Comparison of ENCODE assay signal across 8 cellular contexts in the genomic region with DNA sequence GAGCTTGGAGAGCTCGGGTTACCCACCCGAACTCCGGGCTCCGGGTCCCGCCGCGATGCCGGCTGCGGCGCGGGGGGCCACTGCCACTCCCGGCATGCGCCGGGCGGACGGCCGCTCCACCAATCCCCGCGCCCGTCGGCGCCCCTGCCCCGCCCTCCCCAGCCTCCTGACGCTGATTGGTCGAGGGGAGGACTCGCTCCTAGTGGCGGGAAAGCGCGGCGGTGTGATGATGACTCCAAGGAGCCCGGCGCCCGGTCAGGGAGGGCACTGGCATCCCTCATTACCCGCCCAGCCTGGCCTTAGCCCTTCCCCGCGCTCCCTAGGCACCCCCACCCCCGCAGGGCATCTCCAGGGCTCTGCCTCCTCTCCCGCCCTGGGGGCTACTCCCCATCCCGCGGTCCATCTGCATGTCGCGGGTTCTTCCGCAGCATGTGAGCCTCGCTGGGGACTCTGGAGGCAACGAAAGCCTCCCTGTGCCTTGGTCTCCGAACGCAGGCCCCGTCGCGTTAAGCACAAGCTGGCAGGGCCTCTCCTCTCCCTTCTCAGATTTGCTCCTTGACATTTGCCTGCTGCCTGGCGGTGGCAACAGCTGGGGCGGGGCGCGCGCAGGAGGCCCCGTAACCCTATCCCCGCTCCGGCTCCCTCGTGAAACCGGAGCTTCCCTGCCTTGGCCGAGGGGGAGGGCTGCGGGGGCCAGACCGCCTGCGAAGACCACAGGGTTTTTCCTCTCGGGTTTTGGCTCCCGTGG. TPM values are rescaled to one million over a fixed set of nuclear protein-coding genes. Genes with fewer than 3 reads are reported as not detected.
DNase-seq lines count a peak whose midpoint lies in the region; ATAC-seq and TF ChIP-seq lines count a peak whose summit lies in the region.

No MANE protein-coding gene starts in this region.

- in situ Hi-C loops in Panc1 (cut with HindIII; ENCODE audit: low pct_unique_long_range_greater_than_20kb, low sequenced_read_pairs), result no loop called here

- H3K4me2 ChIP-seq in Karpas-422 (ENCODE audit: low read depth, low read length, poor library complexity, severe bottlenecking), result peak overlapping the region; percentile 97
- H3K4me2 ChIP-seq in fibroblast of lung (ENCODE audit: extremely low read depth, insufficient read depth, low read length), result peak overlapping the region; percentile 82

- H3K27me3 ChIP-seq in Karpas-422 (ENCODE audit: low read length), result no peaks in the 10 kb centered on the region
- no peaks in the 10 kb centered on the region for H3K27me3 ChIP-seq in Panc1 (ENCODE audit: control insufficient read depth, insufficient read depth, low read length)
- no peaks in the 10 kb centered on the region for H3K27me3 ChIP-seq in fibroblast of lung (ENCODE audit: control insufficient read depth, insufficient read depth, low read length)

- TF ChIP-seq CTCF in Panc1 (IDR thresholded peaks at IDR 0.05) (no peak), fibroblast of lung (conservative IDR thresholded peaks at IDR 0.05 in 1 of 2, IDR thresholded peaks at IDR 0.05 in 1 of 2; ENCODE audit: low read depth in 1 of 2, low read length in 2 of 2) (no peak)

- CTCF ChIA-PET in Panc1 (lab: Charles Lee), result interaction anchor here (0.8 kb wide), 1 partner anchor 65 kb away, joined by 7 read pairs; no protein-coding TSS in a partner anchor

- no peaks in the 10 kb centered on the region for H3K9me2 ChIP-seq in Karpas-422 (replicated peaks; ENCODE audit: insufficient read depth, low read length)

- POLR2A ChIA-PET in Panc1 (lab: Charles Lee), result no interaction called here
- POLR2A ChIA-PET in naive thymus-derived CD8-positive, alpha-beta T cell (lab: Charles Lee), result interaction anchor here (0.5 to 2.5 kb wide), 7 partner anchors 9 to 257 kb away, joined by 3 to 22 read pairs (median 7); a partner anchor contains a TSS

- BruUV-seq in Panc1 (replicated peaks; lab: Mats Ljungman, UMichigan), result no TSS peak

- peaks cover 29% of the 10 kb centered on the region for H3K4me1 Mint-ChIP-seq in activated T-cell treated with anti-CD3 and anti-CD28 coated beads, Interleukin-2, amount 50 U/mL, for 72 hours (ENCODE audit: low read depth)
- H3K4me1 Mint-ChIP-seq in naive thymus-derived CD8-positive, alpha-beta T cell, result peaks cover 7 to 18% (median 15%) of the 10 kb centered on the region in 4 donors

- H3K36me3 ChIP-seq in Karpas-422 (ENCODE audit: insufficient read depth, low read length), result no peaks in the 10 kb centered on the region
- H3K36me3 ChIP-seq in Panc1 (ENCODE audit: control insufficient read depth, insufficient read depth, low read length), result no peaks in the 10 kb centered on the region; the same call in 1 of the 2 replicates
- H3K36me3 ChIP-seq in fibroblast of lung (ENCODE audit: control insufficient read depth, insufficient read depth, low read length), result no peaks in the 10 kb centered on the region

- H3K9me3 Mint-ChIP-seq in activated T-cell treated with anti-CD3 and anti-CD28 coated beads, Interleukin-2, amount 50 U/mL, for 72 hours, result no peaks in the 10 kb centered on the region
- H3K9me3 Mint-ChIP-seq in naive thymus-derived CD8-positive, alpha-beta T cell, result no peaks in the 10 kb centered on the region

- H4K20me1 ChIP-seq in Karpas-422 (ENCODE audit: insufficient read depth, low read depth, low read length) (no peaks in the 10 kb centered on the region), fibroblast of lung (ENCODE audit: control insufficient read depth, extremely low read depth, insufficient read depth, low read length) (no peaks in the 10 kb centered on the region)

- H3K27ac Mint-ChIP-seq in activated T-cell treated with anti-CD3 and anti-CD28 coated beads, Interleukin-2, amount 50 U/mL, for 72 hours, result peak overlapping the region; percentile 15
- peak overlapping the region in 4 of 10 donors; percentile 53 to 86 (median 65) for H3K27ac Mint-ChIP-seq in naive thymus-derived CD8-positive, alpha-beta T cell

- no peaks in the 10 kb centered on the region for H3K9me3 ChIP-seq in Karpas-422 (ENCODE audit: low read length)
- no peaks in the 10 kb centered on the region for H3K9me3 ChIP-seq in Panc1 (ENCODE audit: control insufficient read depth, insufficient read depth, low read depth, low read length)
- no peaks in the 10 kb centered on the region for H3K9me3 ChIP-seq in fibroblast of lung (ENCODE audit: control insufficient read depth, insufficient read depth, low read depth, low read length)

- peaks cover 15% of the 10 kb centered on the region for H3K79me2 ChIP-seq in Karpas-422 (ENCODE audit: low read length)
- no peaks in the 10 kb centered on the region for H3K79me2 ChIP-seq in fibroblast of lung (ENCODE audit: control insufficient read depth, insufficient read depth, low read length)

- H3K36me3 Mint-ChIP-seq in activated T-cell treated with anti-CD3 and anti-CD28 coated beads, Interleukin-2, amount 50 U/mL, for 72 hours (ENCODE audit: insufficient read depth in 2 of 2), result peaks cover 3 to 4% of the 10 kb centered on the region in 2 donors
- H3K36me3 Mint-ChIP-seq in naive thymus-derived CD8-positive, alpha-beta T cell, result peaks cover 0 to 4% (median 0%) of the 10 kb centered on the region in 3 donors

- peak overlapping the region; percentile 89 to 94 for H3K4me3 Mint-ChIP-seq in activated T-cell treated with anti-CD3 and anti-CD28 coated beads, Interleukin-2, amount 50 U/mL, for 72 hours
- H3K4me3 Mint-ChIP-seq in naive thymus-derived CD8-positive, alpha-beta T cell, result peak overlapping the region; percentile 67 to 92 (median 87)

- H3K4me1 ChIP-seq in Karpas-422 (ENCODE audit: low read length), result peaks cover 26% of the 10 kb centered on the region
- peaks cover 31% of the 10 kb centered on the region for H3K4me1 ChIP-seq in Panc1 (ENCODE audit: control insufficient read depth, insufficient read depth, low read length)
- peaks cover 6% of the 10 kb centered on the region for H3K4me1 ChIP-seq in fibroblast of lung (ENCODE audit: control insufficient read depth, extremely low read depth, insufficient read depth, low read length)

- H3K4me3 ChIP-seq in Karpas-422 (ENCODE audit: low read length) (peak overlapping the region; percentile 93), Panc1 (ENCODE audit: low read depth in 2 of 2, low read length in 2 of 2) (peak overlapping the region; percentile 70 to 76), fibroblast of lung (replicated peaks in 1 of 4; ENCODE audit: control extremely low read depth in 1 of 4, insufficient read depth in 1 of 4, low read depth in 3 of 4, low read length in 4 of 4) (peak overlapping the region; percentile 68 to 82 (median 74))

- peaks cover 11% of the 10 kb centered on the region for H3K27me3 Mint-ChIP-seq in activated T-cell treated with anti-CD3 and anti-CD28 coated beads, Interleukin-2, amount 50 U/mL, for 72 hours (ENCODE audit: low read depth)
- peaks cover 4 to 13% (median 11%) of the 10 kb centered on the region in 5 donors for H3K27me3 Mint-ChIP-seq in naive thymus-derived CD8-positive, alpha-beta T cell

- ATAC-seq in GM21723 (IDR thresholded peaks at IDR 0.05; ENCODE audit: unreplicated experiment), result peak; percentile 85
- ATAC-seq in Panc1, result peak; percentile 92
- peak; percentile 97 to 98 for ATAC-seq in activated T-cell treated with anti-CD3 and anti-CD28 coated beads, Interleukin-2, amount 50 U/mL, for 72 hours (replicated peaks in 1 of 2)
- ATAC-seq in naive thymus-derived CD8-positive, alpha-beta T cell, result peak; percentile 98

- DNase-seq in DMS53 (lab: John Stamatoyannopoulos, UW) (peak; percentile 92), Karpas-422 (peak; percentile 96), Panc1 (ENCODE audit: low read depth, low spot score) (peak; percentile 30), fibroblast of lung (ENCODE audit: low read depth in 2 of 2) (peak; percentile 77 to 79)
- peak; percentile 88 to 90 for DNase-seq in activated T-cell treated with anti-CD3 and anti-CD28 coated beads, Interleukin-2, amount 50 U/mL, for 72 hours
- peak; percentile 71 to 94 (median 83) for DNase-seq in naive thymus-derived CD8-positive, alpha-beta T cell
- DNase-seq in stimulated activated CD8-positive, alpha-beta memory T cell treated with anti-CD3 and anti-CD28 coated beads, Interleukin-7, amount 100 ng/mL, for 48 hours (ENCODE audit: extremely low read depth in 1 of 2, low read depth in 1 of 2), result peak; percentile 85 to 89

- H3K9ac ChIP-seq in Karpas-422 (ENCODE audit: low read length) (peak overlapping the region; percentile 99), fibroblast of lung (ENCODE audit: insufficient read depth, low read length) (peak overlapping the region; percentile 60)

- H3K27ac ChIP-seq in Karpas-422 (ENCODE audit: low read length), result peak overlapping the region; percentile 87
- peak overlapping the region; percentile 77 for H3K27ac ChIP-seq in Panc1 (ENCODE audit: low read length)
- H3K27ac ChIP-seq in fibroblast of lung (ENCODE audit: insufficient read depth, low read length), result no peak overlapping the region

- H2AFZ ChIP-seq in Karpas-422 (ENCODE audit: low read length), result peak overlapping the region; percentile 67; the same call in 1 of the 2 replicates
- peak overlapping the region; percentile 86 for H2AFZ ChIP-seq in fibroblast of lung (ENCODE audit: low read length)

- intact Hi-C loops in Panc1 (cut with micrococcal nuclease; ENCODE audit: unreplicated experiment), result loop anchor here (10.0 kb wide), 1 partner anchor 65 kb away; no protein-coding TSS in a partner anchor

RNA-seq across cellular contexts. Expression of a gene that starts 1.7 kb away (rescaled TPM):
- 0.75 and 4.4 TPM in 2 replicates for total RNA-seq in Karpas-422 (2014; rRNA removed; shearing (Covaris generic); ENCODE audit: low replicate concordance)
- 2.9 TPM for total RNA-seq in Panc1 (2021; ENCODE audit: unreplicated experiment)
- 2.7 TPM for polyA plus RNA-seq in Panc1 (2012; ENCODE audit: insufficient read length)
- 1 to 10 TPM; 6.1 to 8.4 TPM for total RNA-seq in activated T-cell treated with anti-CD3 and anti-CD28 coated beads, Interleukin-2, amount 50 U/mL, for 72 hours
- 0.26 and 0.33 TPM in 2 replicates for total RNA-seq in fibroblast of lung
- 0.15 and 0.22 TPM in 2 replicates for polyA plus RNA-seq in fibroblast of lung
- polyA plus RNA-seq in fibroblast of lung (2012), result 0.31 and 0.46 TPM in 2 replicates
- polyA minus RNA-seq in fibroblast of lung (ENCODE audit: low replicate concordance), result 0.15 TPM in 1 of 2 replicates, not detected in the other
- total RNA-seq in naive thymus-derived CD8-positive, alpha-beta T cell, result 1 to 10 TPM in 1 of 2 experiments, under 1 TPM in 1; 0.58 to 1.2 TPM
- not detected for polyA plus RNA-seq in naive thymus-derived CD8-positive, alpha-beta T cell

RNA-seq across cellular contexts. Expression of a gene that starts 16.4 kb away (rescaled TPM):
- 18.8 and 47.5 TPM in 2 replicates for total RNA-seq in Karpas-422 (2014; rRNA removed; shearing (Covaris generic); ENCODE audit: low replicate concordance)
- 66.2 TPM for total RNA-seq in Panc1 (2021; ENCODE audit: unreplicated experiment)
- polyA plus RNA-seq in Panc1 (2012; ENCODE audit: insufficient read length), result 84.0 TPM
- total RNA-seq in activated T-cell treated with anti-CD3 and anti-CD28 coated beads, Interleukin-2, amount 50 U/mL, for 72 hours, result 10 to 100 TPM; 46.7 to 48.1 TPM
- 9.0 and 14.2 TPM in 2 replicates for total RNA-seq in fibroblast of lung
- polyA plus RNA-seq in fibroblast of lung, result 10.7 and 11.8 TPM in 2 replicates
- 16.7 and 23.2 TPM in 2 replicates for polyA plus RNA-seq in fibroblast of lung (2012)
- 23.1 and 38.0 TPM in 2 replicates for polyA minus RNA-seq in fibroblast of lung (ENCODE audit: low replicate concordance)
- total RNA-seq in naive thymus-derived CD8-positive, alpha-beta T cell, result 100 to 1,000 TPM; 110 to 117 TPM
- polyA plus RNA-seq in naive thymus-derived CD8-positive, alpha-beta T cell, result 1 to 10 TPM; 1.1 to 2.5 (median 2.2) TPM

RNA-seq across cellular contexts. Expression of a gene that starts 33.9 kb away (rescaled TPM):
- total RNA-seq in Karpas-422 (2014; rRNA removed; shearing (Covaris generic); ENCODE audit: low replicate concordance), result 161 and 250 TPM in 2 replicates
- total RNA-seq in Panc1 (2021; ENCODE audit: unreplicated experiment) (231 TPM), fibroblast of lung (115 and 117 TPM in 2 replicates)
- polyA plus RNA-seq in Panc1 (2012; ENCODE audit: insufficient read length), result 389 TPM
- 100 to 1,000 TPM; 172 to 220 TPM for total RNA-seq in activated T-cell treated with anti-CD3 and anti-CD28 coated beads, Interleukin-2, amount 50 U/mL, for 72 hours
- 68.6 and 105 TPM in 2 replicates for polyA plus RNA-seq in fibroblast of lung
- polyA plus RNA-seq in fibroblast of lung (2012), result 114 and 188 TPM in 2 replicates
- 120 and 199 TPM in 2 replicates for polyA minus RNA-seq in fibroblast of lung (ENCODE audit: low replicate concordance)
- total RNA-seq in naive thymus-derived CD8-positive, alpha-beta T cell, result 100 to 1,000 TPM; 117 to 120 TPM
- 100 to 1,000 TPM; 141 to 155 (median 152) TPM for polyA plus RNA-seq in naive thymus-derived CD8-positive, alpha-beta T cell

RNA-seq across cellular contexts. Expression of a gene that starts 45.0 kb away (rescaled TPM):
- total RNA-seq in Karpas-422 (2014; rRNA removed; shearing (Covaris generic); ENCODE audit: low replicate concordance), result 15.9 and 52.4 TPM in 2 replicates
- total RNA-seq in Panc1 (2021; ENCODE audit: unreplicated experiment) (24.8 TPM), fibroblast of lung (17.2 and 22.6 TPM in 2 replicates)
- polyA plus RNA-seq in Panc1 (2012; ENCODE audit: insufficient read length), result 36.9 TPM
- 10 to 100 TPM; 10.8 to 14.1 TPM for total RNA-seq in activated T-cell treated with anti-CD3 and anti-CD28 coated beads, Interleukin-2, amount 50 U/mL, for 72 hours
- 5.9 and 9.0 TPM in 2 replicates for polyA plus RNA-seq in fibroblast of lung
- polyA plus RNA-seq in fibroblast of lung (2012), result 11.7 and 17.3 TPM in 2 replicates
- 3.3 and 5.2 TPM in 2 replicates for polyA minus RNA-seq in fibroblast of lung (ENCODE audit: low replicate concordance)
- total RNA-seq in naive thymus-derived CD8-positive, alpha-beta T cell, result 10 to 100 TPM; 34.1 to 35.7 TPM
- polyA plus RNA-seq in naive thymus-derived CD8-positive, alpha-beta T cell, result 1 to 10 TPM; 2.8 to 6.5 (median 3.0) TPM

RNA-seq across cellular contexts. Expression of a gene that starts 51.8 kb away (rescaled TPM):
- total RNA-seq in Karpas-422 (2014; rRNA removed; shearing (Covaris generic); ENCODE audit: low replicate concordance), result 194 and 392 TPM in 2 replicates
- not detected for total RNA-seq in Panc1 (2021; ENCODE audit: unreplicated experiment)
- polyA plus RNA-seq in Panc1 (2012; ENCODE audit: insufficient read length), result not detected
- total RNA-seq in activated T-cell treated with anti-CD3 and anti-CD28 coated beads, Interleukin-2, amount 50 U/mL, for 72 hours, result 1 to 10 TPM; 1.3 to 1.4 TPM
- total RNA-seq in fibroblast of lung, result under 0.01 and 0.26 TPM in 2 replicates
- polyA plus RNA-seq in fibroblast of lung, result 0.05 TPM in 1 of 2 replicates, not detected in the other
- 0.08 TPM in 1 of 2 replicates, not detected in the other for polyA plus RNA-seq in fibroblast of lung (2012)
- 0.98 TPM in 1 of 2 replicates, not detected in the other for polyA minus RNA-seq in fibroblast of lung (ENCODE audit: low replicate concordance)
- 1 to 10 TPM; 6.9 to 7.6 TPM for total RNA-seq in naive thymus-derived CD8-positive, alpha-beta T cell
- polyA plus RNA-seq in naive thymus-derived CD8-positive, alpha-beta T cell, result under 1 TPM; 0.17 to 0.19 (median 0.19) TPM

Comparison
In these comparisons a context has a peak if more than half of its experiments do, and no peak if none do; other contexts are left out.
1. DNase-seq: peak in every context shown above with its lines; median percentile 96 in Karpas-422; 92 in DMS53; 89 in activated T-cell treated with anti-CD3 and anti-CD28 coated beads, Interleukin-2, amount 50 U/mL, for 72 hours; 87 in stimulated activated CD8-positive, alpha-beta memory T cell treated with anti-CD3 and anti-CD28 coated beads, Interleukin-7, amount 100 ng/mL, for 48 hours; 83 in naive thymus-derived CD8-positive, alpha-beta T cell; 78 in fibroblast of lung; 30 in Panc1.